ENCODE assay signal across 8 cellular contexts in the genomic region with DNA sequence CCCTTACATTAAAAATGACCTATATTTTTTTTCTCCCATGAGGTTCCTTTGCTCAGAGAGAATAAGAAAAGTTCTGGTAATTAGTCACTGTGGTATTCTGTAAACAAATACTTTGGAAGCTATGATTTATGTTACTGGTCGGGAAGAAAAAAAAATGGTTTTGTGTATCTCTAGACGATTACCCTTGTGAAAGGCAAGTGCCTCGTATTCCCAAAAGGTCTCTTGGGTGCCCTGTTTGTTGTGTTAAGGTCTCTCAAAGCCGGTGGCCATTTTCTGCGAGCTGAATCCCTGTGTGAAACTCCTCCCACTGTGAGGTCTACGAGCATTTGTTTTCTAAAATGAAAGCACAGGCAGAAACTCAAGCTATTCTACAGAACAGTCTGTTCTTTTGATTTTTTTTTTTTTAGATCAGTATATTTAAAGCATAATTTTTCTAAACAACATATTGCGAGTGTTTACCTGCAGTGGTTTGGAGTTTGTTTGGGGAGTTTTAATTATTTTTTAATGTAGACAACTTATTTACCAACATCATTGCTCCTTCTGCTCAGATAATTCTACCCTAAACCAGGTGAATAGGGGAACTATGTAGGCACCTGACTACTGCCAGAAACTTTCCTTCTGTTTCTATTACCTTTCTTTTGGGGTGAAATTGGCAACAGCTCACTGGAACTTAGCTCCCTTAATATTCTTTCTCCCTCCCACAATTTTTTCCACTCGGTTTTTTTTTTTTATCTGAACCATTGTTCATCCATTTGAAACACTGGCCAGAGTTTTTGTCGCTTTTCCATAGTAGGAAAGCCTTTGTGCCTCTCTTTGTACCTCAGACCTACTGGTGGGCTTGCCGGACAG. TPM values are rescaled to one million over a fixed set of nuclear protein-coding genes. Genes with fewer than 3 reads are reported as not detected.
A peak's percentile ranks its signal among the peaks of the same experiment; 100 is the strongest.
DNase-seq lines count a peak whose midpoint lies in the region; ATAC-seq, FAIRE-seq and TF ChIP-seq lines count a peak whose summit lies in the region.

No MANE protein-coding gene starts in this region.

- ATAC-seq in HG02870 (IDR thresholded peaks at IDR 0.05; ENCODE audit: unreplicated experiment): peak; percentile 42
- no peak for ATAC-seq in omental fat pad (ENCODE audit: low FRiP score)

- H3K27ac ChIP-seq in iPS-20b (ENCODE audit: low read length) (no peak overlapping the region), small intestine (ENCODE audit: low read depth in 1 of 2, low read length in 1 of 2) (peak overlapping the region; percentile 79 to 89)

- 0 out of 2 replicates have a peak overlapping the region, but pooled peaks have one; percentile 21 for H3K9ac ChIP-seq in iPS-20b (ENCODE audit: low read depth, low read length)

- no peaks in the 10 kb centered on the region for H3K9me3 ChIP-seq in iPS-20b (ENCODE audit: insufficient read depth, low read depth, low read length)
- H3K9me3 ChIP-seq in small intestine (ENCODE audit: control insufficient read depth, low read depth): no peaks in the 10 kb centered on the region

- 20 to 26% (median 22%) methylated on average over 10 of the region's 10 CpGs for WGBS in small intestine, 3 donors

- H3K4me3 ChIP-seq in astrocyte of the cerebellum (ENCODE audit: low read depth, low read length) (no peak overlapping the region), iPS-20b (ENCODE audit: low read length) (no peak overlapping the region), small intestine (ENCODE audit: low read depth in 1 of 2, low read length in 2 of 2) (no peak overlapping the region)

- H3K36me3 ChIP-seq in iPS-20b (ENCODE audit: insufficient read depth, low read depth, low read length) (no peaks in the 10 kb centered on the region), small intestine (ENCODE audit: control insufficient read depth in 2 of 2, insufficient read depth in 2 of 2, low read length in 2 of 2) (peaks cover 0 to 16% of the 10 kb centered on the region in 2 donors)

- DNase-seq in DMS79 (lab: John Stamatoyannopoulos, UW) (peak; percentile 23), SHP77 treated with DMSO at 0.1 percent for 48 hours (lab: John Stamatoyannopoulos, UW) (peak; percentile 37), astrocyte of the cerebellum (ENCODE audit: low read depth) (peak; percentile 51), small intestine (peak; percentile 79), omental fat pad (ENCODE audit: low spot score) (no peak)
- DNase-seq in activated CD4-positive, CD25-positive, alpha-beta regulatory T cell treated with anti-CD3 and anti-CD28 coated beads, Interleukin-2, amount 50 U/mL, for 72 hours: no peak

- H3K4me1 ChIP-seq in iPS-20b (ENCODE audit: insufficient read depth, low read length) (peaks cover 11% of the 10 kb centered on the region), small intestine (ENCODE audit: control insufficient read depth in 2 of 2, insufficient read depth in 1 of 2, low read depth in 1 of 2, low read length in 1 of 2) (peaks cover 7 to 30% of the 10 kb centered on the region in 2 donors)

- no peak for TF ChIP-seq CTCF in astrocyte of the cerebellum (IDR thresholded peaks at IDR 0.05; ENCODE audit: low read depth, low read length, missing control alignments)
- no peak for TF ChIP-seq CTCF in omental fat pad (IDR thresholded peaks at IDR 0.05)

- FAIRE-seq in small intestine (lab: Jason Lieb, UNC): no peak

- in situ Hi-C loops in astrocyte of the cerebellum (cut with HindIII; ENCODE audit: low sequenced_read_pairs): no loop called here

- peaks cover 44% of the 10 kb centered on the region for H3K27me3 ChIP-seq in iPS-20b (ENCODE audit: insufficient read depth, low read length)
- no peaks in the 10 kb centered on the region for H3K27me3 ChIP-seq in small intestine (ENCODE audit: control insufficient read depth in 2 of 2, insufficient read depth in 2 of 2, low read length in 2 of 2)

RNA-seq across cellular contexts. Expression of gene ZBTB38, which starts 44.0 kb away (rescaled TPM):
- 10 to 100 TPM; 11.9 to 24.9 (median 18.8) TPM for polyA plus RNA-seq in small intestine
- total RNA-seq in omental fat pad: 100 to 1,000 TPM in 3 of 4 donors, 10 to 100 TPM in 1; 70.1 to 133 (median 108) TPM

Comparison
In these comparisons a context has a peak if more than half of its experiments do, and no peak if none do; other contexts are left out.
1. DNase-seq: peak in DMS79 (single experiment), SHP77 treated with DMSO at 0.1 percent for 48 hours (single experiment), astrocyte of the cerebellum (single experiment) and small intestine (single experiment); none in omental fat pad (single experiment) and activated CD4-positive, CD25-positive, alpha-beta regulatory T cell treated with anti-CD3 and anti-CD28 coated beads, Interleukin-2, amount 50 U/mL, for 72 hours (single experiment).